33 cellular contexts compared by ENCODE assay signal in the genomic region with DNA sequence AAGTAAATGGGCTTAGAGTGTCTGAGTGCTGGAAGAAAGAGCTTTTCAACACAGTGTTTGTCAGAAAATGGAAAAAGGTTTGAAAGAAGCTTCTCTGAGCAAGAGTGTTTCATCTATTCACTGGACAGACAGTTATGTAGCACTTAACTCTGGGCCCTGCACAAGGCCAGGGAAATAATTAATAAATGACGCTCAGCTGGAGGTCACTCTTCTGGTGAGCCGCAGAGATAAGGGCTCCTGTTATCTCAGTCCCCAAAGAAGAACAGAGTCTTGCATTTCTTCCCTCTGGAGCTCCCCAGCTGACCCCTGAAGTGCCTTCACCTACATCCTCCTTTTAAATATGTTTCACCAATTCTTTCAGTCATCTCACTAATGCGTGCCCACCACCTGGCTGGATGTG.
"Had no signal": no experiment of that assay in that cellular context is flagged by ENCODE, and none has a peak within 500 bp of the region (broad histone marks: within the 10 kb centered on the region; RNA-seq: fewer than 3 reads in every experiment).

No MANE protein-coding gene starts in this region.

- DNase-seq: activated B cell treated with CpG ODN at 0.5 μM for 24 hours; activated CD4-positive, alpha-beta memory T cell treated with anti-CD3 and anti-CD28 coated beads for 36 hours; activated CD4-positive, alpha-beta T cell treated with anti-CD3 and anti-CD28 coated beads for 4 hours; activated CD4-positive, alpha-beta T cell treated with anti-CD3 and anti-CD28 coated beads, Interleukin-2, amount 50 U/mL, for 1 hour; activated CD4-positive, CD25-positive, alpha-beta regulatory T cell treated with anti-CD3 and anti-CD28 coated beads, Interleukin-2, amount 50 U/mL, for 72 hours; activated CD8-positive, alpha-beta memory T cell treated with anti-CD3 and anti-CD28 coated beads, Interleukin-2, amount 50 U/mL, for 4 hours; activated gamma-delta T cell treated with Interleukin-2 at 50 U/mL for 16 hours; activated naive CD4-positive, alpha-beta T cell treated with anti-CD3 and anti-CD28 coated beads for 36 hours; activated naive CD8-positive, alpha-beta T cell treated with anti-CD3 and anti-CD28 coated beads for 36 hours; activated T-cell treated with anti-CD3 and anti-CD28 coated beads for 4 hours; activated T-cell treated with anti-CD3 and anti-CD28 coated beads, Interleukin-2, amount 50 U/mL, for 4 hours; amygdala; cerebellar nuclear complex; MM.1S; MV-4-11; NCI-H1092; NCI-H1436 treated with DMSO at 0.1 percent for 48 hours; NCI-H1694 treated with DMSO at 0.1 percent for 48 hours; NCI-H2029; NCI-H345; NCI-H510A; NCI-H526; NCI-H748 treated with DMSO at 0.1 percent for 48 hours; NK-92 treated with Interleukin-12 subunit alpha and Interleukin-12 subunit beta, amount 100 ng/mL, for 24 hours; PC-9; SIG-M5; SW 1271; T-helper 1 cell; T-helper 2 cell; T-helper 9 cell had no signal

- ATAC-seq: activated T-cell treated with anti-CD3 and anti-CD28 coated beads, Interleukin-2, amount 50 U/mL, for 4 hours; Right ventricle myocardium inferior had no signal

- FAIRE-seq: RCC 7860 had no signal

- H3K36me3 ChIP-seq: ascending aorta had no signal

- H3K4me3 ChIP-seq: ascending aorta, PC-9 had no signal

- H3K27me3 ChIP-seq: ascending aorta had no signal
